In the genomic region with DNA sequence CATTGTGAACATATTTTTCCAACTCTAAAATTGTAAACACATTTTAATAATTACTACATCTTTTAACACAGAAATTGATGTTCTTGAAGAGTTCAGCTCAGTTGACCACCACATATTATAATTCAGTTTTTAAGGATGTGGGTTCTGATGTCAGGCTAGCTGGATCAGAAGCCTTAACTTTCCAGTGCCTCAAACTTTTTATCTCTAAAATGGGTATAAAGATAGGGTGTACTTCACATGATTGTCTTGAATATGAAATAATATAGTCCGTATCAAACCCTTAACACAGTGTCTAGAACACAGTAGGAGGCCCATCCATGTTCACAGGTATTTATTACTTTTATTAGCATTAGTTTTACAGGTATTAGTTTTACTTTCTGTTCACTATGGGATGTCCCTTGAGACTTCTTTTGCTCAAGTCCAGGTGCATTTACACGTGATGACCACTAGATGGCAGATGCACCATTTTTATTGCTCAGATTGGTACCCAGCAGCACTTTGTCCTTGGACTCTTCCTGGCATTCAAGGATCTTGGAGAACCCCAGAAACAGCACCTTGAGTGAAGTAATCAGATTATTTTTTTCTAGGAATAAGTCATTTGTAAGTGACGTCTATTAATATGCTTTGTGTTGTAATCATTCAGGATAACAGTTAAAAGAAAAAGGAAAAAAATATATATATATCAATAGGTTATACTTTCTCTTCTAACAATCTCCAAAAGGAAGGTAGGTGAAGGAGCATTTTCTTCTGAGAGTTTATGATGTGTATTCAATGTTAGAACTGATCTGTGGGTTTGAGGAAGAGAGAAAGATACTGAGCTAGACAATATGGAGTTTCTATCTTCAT, we compare ENCODE assay signal across 8 cellular contexts.
A peak's percentile ranks its signal among the peaks of the same experiment; 100 is the strongest.
DNase-seq lines count a peak whose midpoint lies in the region; ATAC-seq, FAIRE-seq and TF ChIP-seq lines count a peak whose summit lies in the region.

No MANE protein-coding gene starts in this region.

- H3K4me3 ChIP-seq in K562 = no peak overlapping the region
- H3K4me3 ChIP-seq in iPS DF 6.9 (ENCODE audit: low read length) = no peak overlapping the region

- H3K4me2 ChIP-seq in K562 (ENCODE audit: insufficient read depth, low read length) = no peak overlapping the region

- H3K27ac ChIP-seq in K562 (ENCODE audit: extremely low read depth, low read depth, low read length) (no peak overlapping the region), iPS DF 6.9 (ENCODE audit: low read length) (no peak overlapping the region)

- intact Hi-C loops in K562 (cut with micrococcal nuclease) = loop anchor here (5.0 to 10.0 kb wide), 3 partner anchors 300 to 1572 kb away; no protein-coding TSS in a partner anchor

- peak; percentile 95 for ATAC-seq in GM19328 (IDR thresholded peaks at IDR 0.05; ENCODE audit: unreplicated experiment)
- ATAC-seq in HG03139 (IDR thresholded peaks at IDR 0.05; ENCODE audit: unreplicated experiment) = peak; percentile 75
- peak; percentile 84 for ATAC-seq in K562
- ATAC-seq in stimulated activated naive CD8-positive, alpha-beta T cell treated with anti-CD3 and anti-CD28 coated beads, Interleukin-15, Interleukin-2, amounts not matched to agents 100 U/mL and 50 U/mL, for 24 hours = peak; percentile 43

- peak; percentile 93 for FAIRE-seq in K562 (lab: Jason Lieb, UNC)

- no peak overlapping the region for H3K9ac ChIP-seq in K562 (ENCODE audit: insufficient read depth in 1 of 2, low read depth in 2 of 2, low read length in 2 of 2)

- H3K9me3 ChIP-seq in K562 (replicated peaks; ENCODE audit: control insufficient read depth, insufficient read depth, low read depth, low read length) (no peaks in the 10 kb centered on the region), iPS DF 6.9 (ENCODE audit: control insufficient read depth, insufficient read depth, low read length) (no peaks in the 10 kb centered on the region)

- POLR2A ChIA-PET in K562 (lab: Yijun Ruan, JAX) = no interaction called here

- TF ChIP-seq POLR2A in K562 (conservative IDR thresholded peaks at IDR 0.05) = no peak

- H3K36me3 ChIP-seq in K562 (ENCODE audit: control insufficient read depth, insufficient read depth, low read length) (no peaks in the 10 kb centered on the region), iPS DF 6.9 (ENCODE audit: control insufficient read depth, insufficient read depth, low read length) (no peaks in the 10 kb centered on the region)

- TF ChIP-seq EP300 in K562 (IDR thresholded peaks at IDR 0.05; ENCODE audit: low read length) = no peak

- TF ChIP-seq CTCF in K562 (IDR thresholded peaks at IDR 0.05 in 2 of 3, conservative IDR thresholded peaks at IDR 0.05 in 1 of 3; ENCODE audit: insufficient read depth in 2 of 3, low read depth in 1 of 3, low read length in 3 of 3) = peak; percentile 66 to 80 (median 75)

- H3K79me2 ChIP-seq in K562 (ENCODE audit: control insufficient read depth, insufficient read depth, low read length) = no peaks in the 10 kb centered on the region

- no TSS peak for BruUV-seq in K562 (replicated peaks; lab: Mats Ljungman, UMichigan)

- no peaks in the 10 kb centered on the region for H3K27me3 ChIP-seq in K562 (ENCODE audit: control insufficient read depth in 2 of 2, insufficient read depth in 2 of 2, low read length in 2 of 2)
- no peaks in the 10 kb centered on the region for H3K27me3 ChIP-seq in iPS DF 6.9 (ENCODE audit: control insufficient read depth, insufficient read depth, low read length)

- H4K20me1 ChIP-seq in K562 (replicated peaks; ENCODE audit: control insufficient read depth, insufficient read depth, low read length) = no peaks in the 10 kb centered on the region

- DNase-seq in DMS53 treated with DMSO at 0.1 percent for 48 hours (lab: John Stamatoyannopoulos, UW; ENCODE audit: unreplicated experiment) (peak; percentile 86), NCI-H345 (lab: John Stamatoyannopoulos, UW) (peak; percentile 66), K562 (ENCODE audit: extremely low read depth in 1 of 4, low spot score in 3 of 4) (peak; percentile 56 to 68 (median 65)), iPS DF 6.9 (ENCODE audit: low read depth, low spot score) (peak; percentile 41), T-helper 9 cell (no peak)
- DNase-seq in stimulated activated naive CD8-positive, alpha-beta T cell treated with anti-CD3 and anti-CD28 coated beads, Interleukin-15, Interleukin-2, amounts not matched to agents 100 U/mL and 50 U/mL, for 24 hours = no peak

- in situ Hi-C loops in K562 (cut with MboI) = no loop called here

- CTCF ChIA-PET in K562 (lab: Yijun Ruan, JAX; ENCODE audit: low intra/inter-chr PET ratio) = interaction anchor here (1.2 kb wide), 1 partner anchor 1574 kb away, joined by 3 read pairs; no protein-coding TSS in a partner anchor

- whole genome bisulfite sequencing in K562 (ENCODE audit: insufficient coverage, low coverage, missing lambda C conversion rate) = 4% methylated on average over 3 of the region's 3 CpGs
- no CpG with 5 or more reads among the region's 3 CpGs for WGBS in iPS DF 6.9 (ENCODE audit: insufficient coverage, insufficient read length)

- H2AFZ ChIP-seq in K562 (ENCODE audit: low read depth, low read length) = no peak overlapping the region

- H3K4me1 ChIP-seq in K562 (replicated peaks in 1 of 2; ENCODE audit: control insufficient read depth in 2 of 2, insufficient read depth in 2 of 2, low read length in 2 of 2) = no peaks in the 10 kb centered on the region
- H3K4me1 ChIP-seq in iPS DF 6.9 (ENCODE audit: control insufficient read depth, insufficient read depth, low read length) = no peaks in the 10 kb centered on the region

- peak; percentile 84 to 90 for TF ChIP-seq RAD21 in K562 (CRISPR knock-in tag; conservative IDR thresholded peaks at IDR 0.05 in 1 of 2, IDR thresholded peaks at IDR 0.05 in 1 of 2)

- H3K9me1 ChIP-seq in K562 (ENCODE audit: control insufficient read depth, insufficient read depth, low read length) = no peaks in the 10 kb centered on the region

TF ChIP-seq in K562, 482 proteins besides CTCF, POLR2A, EP300 and RAD21 (continues in another document):
- TF ChIP-seq, protein P1, sequence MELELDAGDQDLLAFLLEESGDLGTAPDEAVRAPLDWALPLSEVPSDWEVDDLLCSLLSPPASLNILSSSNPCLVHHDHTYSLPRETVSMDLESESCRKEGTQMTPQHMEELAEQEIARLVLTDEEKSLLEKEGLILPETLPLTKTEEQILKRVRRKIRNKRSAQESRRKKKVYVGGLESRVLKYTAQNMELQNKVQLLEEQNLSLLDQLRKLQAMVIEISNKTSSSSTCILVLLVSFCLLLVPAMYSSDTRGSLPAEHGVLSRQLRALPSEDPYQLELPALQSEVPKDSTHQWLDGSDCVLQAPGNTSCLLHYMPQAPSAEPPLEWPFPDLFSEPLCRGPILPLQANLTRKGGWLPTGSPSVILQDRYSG (tag; conservative IDR thresholded peaks at IDR 0.05; ENCODE audit: low read depth) = no peak
- TF ChIP-seq C11orf30 (IDR thresholded peaks at IDR 0.05; ENCODE audit: low read depth) (no peak), SRF (CRISPR knock-in tag; IDR thresholded peaks at IDR 0.05) (no peak)
- TF ChIP-seq, protein P2, sequence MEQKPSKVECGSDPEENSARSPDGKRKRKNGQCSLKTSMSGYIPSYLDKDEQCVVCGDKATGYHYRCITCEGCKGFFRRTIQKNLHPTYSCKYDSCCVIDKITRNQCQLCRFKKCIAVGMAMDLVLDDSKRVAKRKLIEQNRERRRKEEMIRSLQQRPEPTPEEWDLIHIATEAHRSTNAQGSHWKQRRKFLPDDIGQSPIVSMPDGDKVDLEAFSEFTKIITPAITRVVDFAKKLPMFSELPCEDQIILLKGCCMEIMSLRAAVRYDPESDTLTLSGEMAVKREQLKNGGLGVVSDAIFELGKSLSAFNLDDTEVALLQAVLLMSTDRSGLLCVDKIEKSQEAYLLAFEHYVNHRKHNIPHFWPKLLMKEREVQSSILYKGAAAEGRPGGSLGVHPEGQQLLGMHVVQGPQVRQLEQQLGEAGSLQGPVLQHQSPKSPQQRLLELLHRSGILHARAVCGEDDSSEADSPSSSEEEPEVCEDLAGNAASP (IDR thresholded peaks at IDR 0.05) = no peak

Comparison
In these comparisons a context has a peak if more than half of its experiments do, and no peak if none do; other contexts are left out.
1. DNase-seq: peak in DMS53 treated with DMSO at 0.1 percent for 48 hours (single experiment), NCI-H345 (single experiment), K562 (4 of 4) and iPS DF 6.9 (single experiment); none in stimulated activated naive CD8-positive, alpha-beta T cell treated with anti-CD3 and anti-CD28 coated beads, Interleukin-15, Interleukin-2, amounts not matched to agents 100 U/mL and 50 U/mL, for 24 hours (single experiment) and T-helper 9 cell (single experiment).
2. ATAC-seq: peak in every context shown above with its lines; median percentile 95 in GM19328; 84 in K562; 75 in HG03139; 43 in stimulated activated naive CD8-positive, alpha-beta T cell treated with anti-CD3 and anti-CD28 coated beads, Interleukin-15, Interleukin-2, amounts not matched to agents 100 U/mL and 50 U/mL, for 24 hours.